In genomic region chr5:161058751-161059150, GRCh38 we compare ENCODE assay signal across 17 cellular contexts.
"Had no signal": no experiment of that assay in that cellular context is flagged by ENCODE, and none has a peak within 500 bp of the region (broad histone marks: within the 10 kb centered on the region; RNA-seq: fewer than 3 reads in every experiment).

No MANE protein-coding gene starts in this region.

- H3K36me3 ChIP-seq: brain microvascular endothelial cell, colonic mucosa, thyroid gland had no signal

- H3K27ac ChIP-seq: brain microvascular endothelial cell, colonic mucosa, epithelial cell of prostate, thyroid gland had no signal

- ATAC-seq: activated CD4-positive, alpha-beta T cell treated with anti-CD3 and anti-CD28 coated beads for 36 hours; left colon; WTC11 had no signal

- H3K27me3 ChIP-seq: brain microvascular endothelial cell, colonic mucosa, thyroid gland had no signal

- DNase-seq: activated CD4-positive, alpha-beta T cell treated with anti-CD3 and anti-CD28 coated beads for 36 hours; activated CD4-positive, alpha-beta T cell treated with anti-CD3 and anti-CD28 coated beads, Interleukin-2, amount 50 U/mL, for 48 hours; activated naive CD4-positive, alpha-beta T cell; activated naive CD8-positive, alpha-beta T cell treated with anti-CD3 and anti-CD28 coated beads for 36 hours; brain microvascular endothelial cell; central memory CD4-positive, alpha-beta T cell; colonic mucosa; endodermal cell; left colon; occipital lobe; posterior cingulate gyrus; stimulated activated CD4-positive, alpha-beta T cell treated with anti-CD3 and anti-CD28 coated beads, Interleukin-2, amount 100 ng/mL, for 24 hours; stimulated activated naive CD4-positive, alpha-beta T cell treated with Interleukin-2 at 50 U/mL for 16 hours; thyroid gland had no signal

- H3K9me3 ChIP-seq: colonic mucosa, thyroid gland had no signal

- H3K4me1 ChIP-seq: colonic mucosa, thyroid gland had no signal

- H3K4me3 ChIP-seq: colonic mucosa, lung, thyroid gland had no signal
